Comparison of ENCODE assay signal across 23 cellular contexts in genomic region chr2:29390131-29390530, GRCh38.
DNase-seq lines count a peak whose midpoint lies in the region; ATAC-seq and TF ChIP-seq lines count a peak whose summit lies in the region.
"Had no signal": no experiment of that assay in that cellular context is flagged by ENCODE, and none has a peak within 500 bp of the region (broad histone marks: within the 10 kb centered on the region; RNA-seq: fewer than 3 reads in every experiment).

No MANE protein-coding gene starts in this region.

- H3K4me3 Mint-ChIP-seq in WTC11 = no peak overlapping the region
- H3K4me3 Mint-ChIP-seq: CD14-positive monocyte; CD4-positive, alpha-beta memory T cell; CD4-positive, CD25-positive, alpha-beta regulatory T cell; CD8-positive, alpha-beta memory T cell had no signal

- H3K27ac ChIP-seq in neural cell (ENCODE audit: low read length) = no peak overlapping the region
- H3K27ac ChIP-seq: BLaER1 had no signal

- no peak for TF ChIP-seq CTCF in neural cell (IDR thresholded peaks at IDR 0.05; ENCODE audit: poor library complexity, severe bottlenecking)
- no peak for TF ChIP-seq CTCF in WTC11 (IDR thresholded peaks at IDR 0.05)

- no peaks in the 10 kb centered on the region for H4K20me1 ChIP-seq in neural cell (ENCODE audit: insufficient read depth)
- H4K20me1 ChIP-seq: BLaER1 had no signal

- peaks cover 7% of the 10 kb centered on the region for H3K4me1 Mint-ChIP-seq in WTC11
- H3K4me1 Mint-ChIP-seq: CD14-positive monocyte; CD4-positive, alpha-beta memory T cell; CD4-positive, CD25-positive, alpha-beta regulatory T cell; CD8-positive, alpha-beta memory T cell had no signal

- H3K9me2 ChIP-seq in neural cell (ENCODE audit: insufficient read depth, low read length) = no peaks in the 10 kb centered on the region

- H3K9ac ChIP-seq in neural cell (ENCODE audit: low read length) = no peak overlapping the region
- H3K9ac ChIP-seq: BLaER1 had no signal

- in situ Hi-C loops in G401 (cut with HindIII; ENCODE audit: low sequenced_read_pairs) = no loop called here

- DNase-seq in G401 (ENCODE audit: low spot score) (peak; percentile 50), OCI-M1 (lab: John Stamatoyannopoulos, UW) (peak; percentile 5), cerebellar cortex (ENCODE audit: low spot score) (peak; percentile 33), WTC11 (ENCODE audit: low spot score) (no peak), SKM-1 treated with dmso at 0.1 percent for 144 hours (lab: John Stamatoyannopoulos, UW; ENCODE audit: unreplicated experiment) (no peak), cardiac septum (ENCODE audit: low spot score) (no peak)
- DNase-seq: 8988T; ACHN; BE2C; CD4-positive, alpha-beta memory T cell; CD4-positive, CD25-positive, alpha-beta regulatory T cell; CD8-positive, alpha-beta memory T cell; COR-L47; DMS 273 treated with DMSO at 0.1 percent for 48 hours; DMS153; DMS53; DMS79; DND-41; EL; GF-D8 had no signal

- H3K4me3 ChIP-seq in neural cell (ENCODE audit: low read length) = no peak overlapping the region
- H3K4me3 ChIP-seq: BLaER1 had no signal

- TF ChIP-seq RAD21 in neural cell (conservative IDR thresholded peaks at IDR 0.05) = no peak

- no peaks in the 10 kb centered on the region for H3K36me3 ChIP-seq in neural cell (ENCODE audit: insufficient read depth, low read length)
- H3K36me3 ChIP-seq: BE2C, BLaER1 had no signal

- CTCF ChIA-PET in WTC11 (lab: Charles Lee) = interaction anchor here (1.1 kb wide), 1 partner anchor 81 kb away, joined by 3 read pairs; no protein-coding TSS in a partner anchor

- H3K9me3 ChIP-seq in neural cell (ENCODE audit: low read length) = no peaks in the 10 kb centered on the region
- H3K9me3 ChIP-seq: BE2C, BLaER1 had no signal

- no peaks in the 10 kb centered on the region for H3K79me2 ChIP-seq in neural cell (replicated peaks; ENCODE audit: insufficient read depth, low read length)

- no peaks in the 10 kb centered on the region for H3F3A ChIP-seq in neural cell (ENCODE audit: insufficient read depth, low read length, poor library complexity, severe bottlenecking)

- H3K36me3 Mint-ChIP-seq in WTC11 = no peaks in the 10 kb centered on the region
- H3K36me3 Mint-ChIP-seq: CD14-positive monocyte; CD4-positive, alpha-beta memory T cell; CD4-positive, CD25-positive, alpha-beta regulatory T cell; CD8-positive, alpha-beta memory T cell had no signal

- POLR2A ChIA-PET in WTC11 (lab: Charles Lee) = no interaction called here

- ATAC-seq in WTC11 = no peak

- H3K27ac Mint-ChIP-seq in WTC11 = no peak overlapping the region
- H3K27ac Mint-ChIP-seq: CD14-positive monocyte; CD4-positive, alpha-beta memory T cell; CD4-positive, CD25-positive, alpha-beta regulatory T cell; CD8-positive, alpha-beta memory T cell had no signal

- no peak for TF ChIP-seq EP300 in neural cell (conservative IDR thresholded peaks at IDR 0.05; ENCODE audit: poor library complexity, severe bottlenecking)

- no peak overlapping the region for H3K4me2 ChIP-seq in neural cell (ENCODE audit: low read length)
- H3K4me2 ChIP-seq: BLaER1 had no signal

- H2AFZ ChIP-seq in neural cell (ENCODE audit: low read depth, low read length) = no peak overlapping the region

- no peaks in the 10 kb centered on the region for H3K9me3 Mint-ChIP-seq in WTC11
- H3K9me3 Mint-ChIP-seq: CD4-positive, alpha-beta memory T cell; CD4-positive, CD25-positive, alpha-beta regulatory T cell; CD8-positive, alpha-beta memory T cell had no signal

- intact Hi-C loops in cardiac septum (cut with DNase I) = no loop called here

- no peaks in the 10 kb centered on the region for H3K27me3 Mint-ChIP-seq in WTC11 (ENCODE audit: low read depth)

- H3K27me3 ChIP-seq in neural cell (ENCODE audit: insufficient read depth, low read depth, low read length) = no peaks in the 10 kb centered on the region
- H3K27me3 ChIP-seq: BE2C, BLaER1 had no signal

TF ChIP-seq in neural cell, 6 proteins besides CTCF, POLR2A, EP300 and RAD21:
- TF ChIP-seq SMC3 (conservative IDR thresholded peaks at IDR 0.05; ENCODE audit: poor library complexity) = no peak
- peak; percentile 3 for TF ChIP-seq REST (IDR thresholded peaks at IDR 0.05; ENCODE audit: borderline replicate concordance)

TF ChIP-seq in WTC11, 78 proteins besides CTCF, POLR2A, EP300 and RAD21:
- TF ChIP-seq NFYB (CRISPR knock-in tag; conservative IDR thresholded peaks at IDR 0.05; ENCODE audit: low read depth) = no peak
- no peak for TF ChIP-seq ZNF121 (CRISPR knock-in tag; IDR thresholded peaks at IDR 0.05)
- no peak for TF ChIP-seq ZSCAN18 (CRISPR knock-in tag; IDR thresholded peaks at IDR 0.05)
- no peak for TF ChIP-seq MYBL2 (CRISPR knock-in tag; IDR thresholded peaks at IDR 0.05)
- no peak for TF ChIP-seq MAX (CRISPR knock-in tag; IDR thresholded peaks at IDR 0.05)
- no peak for TF ChIP-seq KAT7 (CRISPR knock-in tag; IDR thresholded peaks at IDR 0.05; ENCODE audit: borderline replicate concordance)
- TF ChIP-seq GRHL2 (CRISPR knock-in tag; IDR thresholded peaks at IDR 0.05; ENCODE audit: insufficient replicate concordance, severe bottlenecking) = no peak
- TF ChIP-seq RORB (CRISPR knock-in tag; IDR thresholded peaks at IDR 0.05) = no peak
- no peak for TF ChIP-seq ZNF671 (CRISPR knock-in tag; IDR thresholded peaks at IDR 0.05)
- TF ChIP-seq PREB (CRISPR knock-in tag; IDR thresholded peaks at IDR 0.05; ENCODE audit: borderline replicate concordance) = no peak
- no peak for TF ChIP-seq E2F5 (CRISPR knock-in tag; IDR thresholded peaks at IDR 0.05)
- TF ChIP-seq SP1 (CRISPR knock-in tag; conservative IDR thresholded peaks at IDR 0.05) = no peak

Comparison
In these comparisons a context has a peak if more than half of its experiments do, and no peak if none do; other contexts are left out.
1. DNase-seq: peak in G401 (single experiment), OCI-M1 (single experiment) and cerebellar cortex (single experiment); none in WTC11 (single experiment), SKM-1 treated with dmso at 0.1 percent for 144 hours (single experiment) and cardiac septum (single experiment).